ENCODE assay signal across 38 cellular contexts in genomic region chr12:123319273-123319672, GRCh38.
"Had no signal": no experiment of that assay in that cellular context is flagged by ENCODE, and none has a peak within 500 bp of the region (broad histone marks: within the 10 kb centered on the region; RNA-seq: fewer than 3 reads in every experiment).

No MANE protein-coding gene starts in this region.

- H3K4me3 Mint-ChIP-seq: activated B cell treated with CpG ODN at 0.5 μM for 24 hours; activated CD4-positive, alpha-beta memory T cell treated with anti-CD3 and anti-CD28 coated beads for 36 hours; activated CD4-positive, alpha-beta T cell treated with anti-CD3 and anti-CD28 coated beads, Interleukin-2, amount 10 ng/mL, durations not matched to agents 24 days and 14 days; activated CD8-positive, alpha-beta T cell treated with anti-CD3 and anti-CD28 coated beads for 36 hours; activated naive CD4-positive, alpha-beta T cell treated with anti-CD3 and anti-CD28 coated beads for 36 hours; activated naive CD8-positive, alpha-beta T cell treated with anti-CD3 and anti-CD28 coated beads for 36 hours; activated T-cell treated with anti-CD3 and anti-CD28 coated beads, Interleukin-2, amount 50 U/mL, for 4 hours; activated T-cell treated with anti-CD3 and anti-CD28 coated beads, Interleukin-2, amount 50 U/mL, for 72 hours; activated T-helper 1 cell treated with anti-CD3 and anti-CD28 coated beads, Interleukin-12 subunit alpha, Interleukin-12 subunit beta, Interleukin-2, Interleukin-4 antibody, amounts not matched to agents 30 ng/mL and 10 ng/mL and 1 ng/mL, durations not matched to agents 14 hours and 24 hours and 36 hours; activated T-helper 17 cell treated with anti-CD3 and anti-CD28 coated beads, Interleukin-2, amount 50 U/mL, for 72 hours; T-helper 1 cell treated with Interleukin-12 subunit alpha and Interleukin-12 subunit beta and Interleukin-4 antibody, amounts not matched to agents 30 μg/mL and 1 μg/mL, for 36 hours; T-helper 2 cell treated with Interferon-gamma antibody and Interleukin-4, amounts not matched to agents 5 μg/mL and 100 μg/mL, for 36 hours had no signal

- H3K27ac ChIP-seq: adrenal gland, body of pancreas, brain microvascular endothelial cell, breast epithelium, VCaP had no signal

- H3K27me3 ChIP-seq: adrenal gland, body of pancreas, brain microvascular endothelial cell, breast epithelium had no signal

- H3K9me3 Mint-ChIP-seq: activated B cell treated with CpG ODN at 0.5 μM for 24 hours; activated CD4-positive, alpha-beta memory T cell treated with anti-CD3 and anti-CD28 coated beads for 36 hours; activated CD4-positive, alpha-beta T cell treated with anti-CD3 and anti-CD28 coated beads, Interleukin-2, amount 10 ng/mL, durations not matched to agents 24 days and 14 days; activated CD8-positive, alpha-beta T cell treated with anti-CD3 and anti-CD28 coated beads for 36 hours; activated naive CD4-positive, alpha-beta T cell treated with anti-CD3 and anti-CD28 coated beads for 36 hours; activated naive CD4-positive, alpha-beta T cell treated with anti-CD3 and anti-CD28 coated beads, Interleukin-2, amount 50 U/mL, for 72 hours; activated naive CD8-positive, alpha-beta T cell treated with anti-CD3 and anti-CD28 coated beads for 36 hours; activated T-cell treated with anti-CD3 and anti-CD28 coated beads, Interleukin-2, amount 50 U/mL, for 4 hours; activated T-cell treated with anti-CD3 and anti-CD28 coated beads, Interleukin-2, amount 50 U/mL, for 72 hours; activated T-helper 1 cell treated with anti-CD3 and anti-CD28 coated beads, Interleukin-12 subunit alpha, Interleukin-12 subunit beta, Interleukin-2, Interleukin-4 antibody, amounts not matched to agents 30 ng/mL and 10 ng/mL and 1 ng/mL, durations not matched to agents 14 hours and 24 hours and 36 hours; activated T-helper 17 cell treated with anti-CD3 and anti-CD28 coated beads, Interleukin-2, amount 50 U/mL, for 72 hours; T-helper 1 cell treated with Interleukin-12 subunit alpha and Interleukin-12 subunit beta and Interleukin-4 antibody, amounts not matched to agents 30 μg/mL and 1 μg/mL, for 36 hours; T-helper 2 cell treated with Interferon-gamma antibody and Interleukin-4, amounts not matched to agents 5 μg/mL and 100 μg/mL, for 36 hours had no signal

- H3K4me1 ChIP-seq: adrenal gland, body of pancreas, breast epithelium had no signal

- DNase-seq: activated B cell treated with CpG ODN at 0.5 μM for 24 hours; activated CD4-positive, alpha-beta memory T cell treated with anti-CD3 and anti-CD28 coated beads for 36 hours; activated CD4-positive, alpha-beta T cell treated with anti-CD3 and anti-CD28 coated beads for 4 hours; activated CD4-positive, alpha-beta T cell treated with anti-CD3 and anti-CD28 coated beads, Interleukin-2, amount 10 ng/mL, durations not matched to agents 24 days and 14 days; activated CD4-positive, alpha-beta T cell treated with anti-CD3 and anti-CD28 coated beads, Interleukin-2, amount 50 U/mL, for 1 hour; activated CD4-positive, alpha-beta T cell treated with anti-CD3 and anti-CD28 coated beads, Interleukin-2, amount 50 U/mL, for 4 hours; activated CD4-positive, CD25-positive, alpha-beta regulatory T cell treated with anti-CD3 and anti-CD28 coated beads, Interleukin-2, amount 50 U/mL, for 72 hours; activated CD8-positive, alpha-beta memory T cell treated with anti-CD3 and anti-CD28 coated beads, Interleukin-2, amount 50 U/mL, for 4 hours; activated CD8-positive, alpha-beta T cell treated with anti-CD3 and anti-CD28 coated beads for 36 hours; activated effector memory CD4-positive, alpha-beta T cell treated with anti-CD3 and anti-CD28 coated beads, Interleukin-2, amount 50 U/mL, for 16 hours; activated gamma-delta T cell treated with Interleukin-2 at 50 U/mL for 16 hours; activated naive CD4-positive, alpha-beta T cell; activated naive CD4-positive, alpha-beta T cell treated with anti-CD3 and anti-CD28 coated beads for 36 hours; activated naive CD4-positive, alpha-beta T cell treated with anti-CD3 and anti-CD28 coated beads, Interleukin-2, amount 50 U/mL, for 16 hours; activated naive CD8-positive, alpha-beta T cell treated with anti-CD3 and anti-CD28 coated beads for 36 hours; activated T-cell treated with anti-CD3 and anti-CD28 coated beads for 4 hours; activated T-cell treated with anti-CD3 and anti-CD28 coated beads, Interleukin-2, amount 50 U/mL, for 1 hour; activated T-cell treated with anti-CD3 and anti-CD28 coated beads, Interleukin-2, amount 50 U/mL, for 4 hours; activated T-cell treated with anti-CD3 and anti-CD28 coated beads, Interleukin-2, amount 50 U/mL, for 72 hours; adrenal gland; amniotic stem cell; aorta; body of pancreas; brain microvascular endothelial cell; central memory CD4-positive, alpha-beta T cell; cerebellar nuclear complex; SW 1271; T-helper 1 cell; T-helper 9 cell had no signal

- H3K4me3 ChIP-seq: adrenal gland, body of pancreas, breast epithelium had no signal

- H3K4me1 Mint-ChIP-seq: activated B cell treated with CpG ODN at 0.5 μM for 24 hours; activated CD4-positive, alpha-beta T cell treated with anti-CD3 and anti-CD28 coated beads, Interleukin-2, amount 10 ng/mL, durations not matched to agents 24 days and 14 days; activated naive CD8-positive, alpha-beta T cell treated with anti-CD3 and anti-CD28 coated beads for 36 hours; activated T-helper 17 cell treated with anti-CD3 and anti-CD28 coated beads, Interleukin-2, amount 50 U/mL, for 72 hours had no signal

- H3K9me3 ChIP-seq: adrenal gland, body of pancreas, breast epithelium had no signal

- ATAC-seq: activated CD8-positive, alpha-beta T cell treated with anti-CD3 and anti-CD28 coated beads for 36 hours; activated naive CD4-positive, alpha-beta T cell treated with anti-CD3 and anti-CD28 coated beads, Interleukin-2, amount 50 U/mL, for 72 hours; activated T-cell treated with anti-CD3 and anti-CD28 coated beads, Interleukin-2, amount 50 U/mL, for 4 hours; activated T-cell treated with anti-CD3 and anti-CD28 coated beads, Interleukin-2, amount 50 U/mL, for 72 hours; activated T-helper 17 cell treated with anti-CD3 and anti-CD28 coated beads, Interleukin-2, amount 50 U/mL, for 72 hours; body of pancreas had no signal

- FAIRE-seq: astrocyte, TTC549 had no signal

- H3K27ac Mint-ChIP-seq: activated B cell treated with CpG ODN at 0.5 μM for 24 hours; activated CD4-positive, alpha-beta memory T cell treated with anti-CD3 and anti-CD28 coated beads for 36 hours; activated CD4-positive, alpha-beta T cell treated with anti-CD3 and anti-CD28 coated beads, Interleukin-2, amount 10 ng/mL, durations not matched to agents 24 days and 14 days; activated CD8-positive, alpha-beta T cell treated with anti-CD3 and anti-CD28 coated beads for 36 hours; activated naive CD4-positive, alpha-beta T cell treated with anti-CD3 and anti-CD28 coated beads for 36 hours; activated naive CD8-positive, alpha-beta T cell treated with anti-CD3 and anti-CD28 coated beads for 36 hours; activated T-helper 1 cell treated with anti-CD3 and anti-CD28 coated beads, Interleukin-12 subunit alpha, Interleukin-12 subunit beta, Interleukin-2, Interleukin-4 antibody, amounts not matched to agents 30 ng/mL and 10 ng/mL and 1 ng/mL, durations not matched to agents 14 hours and 24 hours and 36 hours; T-helper 1 cell treated with Interleukin-12 subunit alpha and Interleukin-12 subunit beta and Interleukin-4 antibody, amounts not matched to agents 30 μg/mL and 1 μg/mL, for 36 hours; T-helper 2 cell treated with Interferon-gamma antibody and Interleukin-4, amounts not matched to agents 5 μg/mL and 100 μg/mL, for 36 hours had no signal
